9 cellular contexts compared by ENCODE assay signal in genomic region chr20:5448449-5449118, GRCh38.
A peak's percentile ranks its signal among the peaks of the same experiment; 100 is the strongest.
DNase-seq lines count a peak whose midpoint lies in the region; ATAC-seq, FAIRE-seq and TF ChIP-seq lines count a peak whose summit lies in the region.
"Had no signal": no experiment of that assay in that cellular context is flagged by ENCODE, and none has a peak within 500 bp of the region (broad histone marks: within the 10 kb centered on the region; RNA-seq: fewer than 3 reads in every experiment).

No MANE protein-coding gene starts in this region.

- ATAC-seq in T-cell (replicated peaks in 1 of 4) (no peak), GM12878 (peak; percentile 75), HG03342 (IDR thresholded peaks at IDR 0.05; ENCODE audit: unreplicated experiment) (no peak)

- peak; percentile 65 to 72 (median 67) for TF ChIP-seq CTCF in GM12878 (IDR thresholded peaks at IDR 0.05 in 2 of 3, conservative IDR thresholded peaks at IDR 0.05 in 1 of 3; ENCODE audit: control insufficient read depth in 2 of 3, extremely low read depth in 1 of 3, insufficient read depth in 1 of 3, low read depth in 3 of 3, low read length in 3 of 3)

- H3K4me1 Mint-ChIP-seq in T-cell: peaks cover 0 to 7% (median 3%) of the 10 kb centered on the region in 3 donors

- no peak overlapping the region for H3K4me3 Mint-ChIP-seq in T-cell

- POLR2A ChIA-PET in T-cell (lab: Charles Lee) (no interaction called here), GM12878 (lab: Charles Lee) (interaction anchor here (0.7 kb wide), 1 partner anchor 268 kb away, joined by 3 read pairs; no protein-coding TSS in a partner anchor)

- H3K4me1 ChIP-seq in GM12878 (ENCODE audit: control insufficient read depth, insufficient read depth, low read length): no peaks in the 10 kb centered on the region
- H3K4me1 ChIP-seq: BLaER1 had no signal

- in situ Hi-C loops in GM12878 (cut with MboI): loop anchor here (5.0 kb wide), 1 partner anchor 241 kb away; no protein-coding TSS in a partner anchor

- H3K9ac ChIP-seq in GM12878 (ENCODE audit: control insufficient read depth, insufficient read depth, low read length): no peak overlapping the region
- H3K9ac ChIP-seq: BLaER1 had no signal

- no peaks in the 10 kb centered on the region for H4K20me1 ChIP-seq in GM12878 (ENCODE audit: control insufficient read depth, insufficient read depth)
- H4K20me1 ChIP-seq: BLaER1 had no signal

- no peaks in the 10 kb centered on the region for H3K9me3 Mint-ChIP-seq in T-cell

- no peaks in the 10 kb centered on the region for H3K79me2 ChIP-seq in GM12878 (ENCODE audit: control insufficient read depth, insufficient read depth, low read length)

- no peak overlapping the region for H3K27ac Mint-ChIP-seq in T-cell

- 16% methylated on average over 10 of the region's 10 CpGs for WGBS in GM12878 (ENCODE audit: insufficient coverage, insufficient replicate concordance, low lambda C conversion rate, missing lambda C conversion rate)

- no peaks in the 10 kb centered on the region for H3K9me3 ChIP-seq in GM12878 (replicated peaks; ENCODE audit: control insufficient read depth, insufficient read depth, low read length)

- DNase-seq in DMS79 treated with DMSO at 0.1 percent for 48 hours (lab: John Stamatoyannopoulos, UW) (peak; percentile 60), DMS79 (lab: John Stamatoyannopoulos, UW) (no peak), LHCN-M2 (ENCODE audit: low read depth) (peak; percentile 34), T-cell (peak in 23 of 34 experiments; percentile 4 to 48 (median 27)), GM12878 (ENCODE audit: low read depth, low spot score) (no peak), iris pigment epithelial cell (ENCODE audit: low read depth) (peak; percentile 23)
- DNase-seq in stimulated activated CD4-positive, alpha-beta T cell treated with anti-CD3 and anti-CD28 coated beads, Interleukin-2, amount 100 ng/mL, for 48 hours: peak; percentile 58 to 67

- no peak for TF ChIP-seq EP300 in GM12878 (IDR thresholded peaks at IDR 0.05; ENCODE audit: borderline replicate concordance in 1 of 2, control insufficient read depth in 1 of 2, low read depth in 2 of 2, low read length in 2 of 2)

- H2AFZ ChIP-seq in GM12878 (ENCODE audit: control insufficient read depth, low read depth, low read length): no peak overlapping the region

- CTCF ChIA-PET in T-cell (lab: Charles Lee) (interaction anchor here (0.5 to 2.4 kb wide), 9 partner anchors 10 to 902 kb away, joined by 3 to 7 read pairs (median 3); no protein-coding TSS in a partner anchor), GM12878 (lab: Yijun Ruan, JAX) (interaction anchor here (0.7 to 4.7 kb wide), 24 partner anchors 7 to 333 kb away, joined by 3 to 44 read pairs (median 6); partner anchors contain the start of gene CDS2)

- H3K36me3 Mint-ChIP-seq in T-cell: no peaks in the 10 kb centered on the region

- H3K4me2 ChIP-seq in GM12878 (ENCODE audit: control insufficient read depth, insufficient read depth): no peak overlapping the region
- H3K4me2 ChIP-seq: BLaER1 had no signal

- H3K27me3 ChIP-seq in GM12878 (replicated peaks in 1 of 2; ENCODE audit: control insufficient read depth in 2 of 2, insufficient read depth in 2 of 2, low read length in 1 of 2): no peaks in the 10 kb centered on the region
- H3K27me3 ChIP-seq: BLaER1 had no signal

- peak; percentile 60 for TF ChIP-seq RAD21 in GM12878 (IDR thresholded peaks at IDR 0.05; ENCODE audit: insufficient read depth, low read depth, low read length)

- no peak for TF ChIP-seq POLR2A in GM12878 (IDR thresholded peaks at IDR 0.05; ENCODE audit: low read depth, low read length)

- RAD21 ChIA-PET in GM12878 (lab: Charles Lee; ENCODE audit: unreplicated experiment): interaction anchor here (1.4 to 3.3 kb wide), 4 partner anchors 15 to 322 kb away, joined by 4 to 28 read pairs (median 10); partner anchors contain the start of gene CDS2

- FAIRE-seq in GM12878 (lab: Jason Lieb, UNC): peak; percentile 95

- BruUV-seq in GM12878 (replicated peaks; lab: Mats Ljungman, UMichigan): no TSS peak

- H3K4me3 ChIP-seq in GM12878: no peak overlapping the region
- H3K4me3 ChIP-seq: BLaER1 had no signal

- intact Hi-C loops in GM12878 (cut with micrococcal nuclease; ENCODE audit: unreplicated experiment): loop anchor here (1.0 to 2.0 kb wide), 3 partner anchors 46 to 322 kb away; partner anchors contain the start of gene CDS2

- SMC1A ChIA-PET in GM12878 (lab: Charles Lee; ENCODE audit: uncharacterized antibody, unreplicated experiment): interaction anchor here (0.5 to 2.5 kb wide), 13 partner anchors 11 to 1627 kb away, joined by 3 to 10 read pairs (median 4); partner anchors contain the start of gene CDS2

- H3K27me3 Mint-ChIP-seq in T-cell: peaks cover 32 to 36% of the 10 kb centered on the region in 2 donors

- H3K27ac ChIP-seq in GM12878 (ENCODE audit: control insufficient read depth, insufficient read depth): no peak overlapping the region
- H3K27ac ChIP-seq: BLaER1 had no signal

- no peaks in the 10 kb centered on the region for H3K36me3 ChIP-seq in GM12878 (ENCODE audit: control insufficient read depth in 2 of 2, insufficient read depth in 2 of 2, low read length in 1 of 2)
- H3K36me3 ChIP-seq: BLaER1 had no signal

TF ChIP-seq in GM12878, 131 proteins besides CTCF, POLR2A, EP300 and RAD21:
- no peak for TF ChIP-seq ESRRA (IDR thresholded peaks at IDR 0.05; ENCODE audit: low read length)
- TF ChIP-seq SIN3A (IDR thresholded peaks at IDR 0.05; ENCODE audit: low read depth, low read length): no peak
- TF ChIP-seq HDAC2 (IDR thresholded peaks at IDR 0.05): no peak
- no peak for TF ChIP-seq ETV6 (conservative IDR thresholded peaks at IDR 0.05 in 1 of 2, IDR thresholded peaks at IDR 0.05 in 1 of 2; ENCODE audit: borderline replicate concordance in 1 of 2, low read depth in 1 of 2)
- peak; percentile 48; the same call in 1 of the 2 replicates for TF ChIP-seq SMC3 (IDR thresholded peaks at IDR 0.05; ENCODE audit: borderline replicate concordance, low read length)
- TF ChIP-seq HCFC1 (IDR thresholded peaks at IDR 0.05; ENCODE audit: low read length): no peak
- no peak for TF ChIP-seq USF2 (IDR thresholded peaks at IDR 0.05; ENCODE audit: borderline replicate concordance, low read depth, low read length)
- no peak for TF ChIP-seq ASH2L (IDR thresholded peaks at IDR 0.05; ENCODE audit: borderline replicate concordance, low read depth)
- TF ChIP-seq FOXM1 (IDR thresholded peaks at IDR 0.05; ENCODE audit: low read depth, low read length): no peak

Comparison
In these comparisons a context has a peak if more than half of its experiments do, and no peak if none do; other contexts are left out.
1. DNase-seq: peak in DMS79 treated with DMSO at 0.1 percent for 48 hours (single experiment), LHCN-M2 (single experiment), T-cell (23 of 34), iris pigment epithelial cell (single experiment) and stimulated activated CD4-positive, alpha-beta T cell treated with anti-CD3 and anti-CD28 coated beads, Interleukin-2, amount 100 ng/mL, for 48 hours (2 of 2); none in DMS79 (single experiment) and GM12878 (single experiment).